In genomic region chr15:32715276-32715675, GRCh38 we compare ENCODE assay signal across 18 cellular contexts. TPM values are rescaled to one million over a fixed set of nuclear protein-coding genes. Genes with fewer than 3 reads are reported as not detected.
DNase-seq lines count a peak whose midpoint lies in the region; ATAC-seq, FAIRE-seq and TF ChIP-seq lines count a peak whose summit lies in the region.
"Had no signal": no experiment of that assay in that cellular context is flagged by ENCODE, and none has a peak within 500 bp of the region (broad histone marks: within the 10 kb centered on the region; RNA-seq: fewer than 3 reads in every experiment).

No MANE protein-coding gene starts in this region.

- H3K4me1 Mint-ChIP-seq in type B pancreatic cell (ENCODE audit: unreplicated experiment): peaks cover 15% of the 10 kb centered on the region

- no peak for FAIRE-seq in bronchial epithelial cell (lab: Jason Lieb, UNC)
- FAIRE-seq: urothelium cell line had no signal

- peaks cover 43% of the 10 kb centered on the region for H3K27me3 ChIP-seq in bronchial epithelial cell (ENCODE audit: control insufficient read depth, insufficient read depth, low read length)
- peaks cover 0 to 4% of the 10 kb centered on the region in 2 donors for H3K27me3 ChIP-seq in stomach smooth muscle (ENCODE audit: control insufficient read depth in 1 of 2, insufficient read depth in 2 of 2, low read length in 2 of 2)

- H3K4me1 ChIP-seq in stomach smooth muscle (ENCODE audit: control insufficient read depth, insufficient read depth, low read length): peaks cover 19% of the 10 kb centered on the region

- peaks cover 87% of the 10 kb centered on the region for H3K27me3 Mint-ChIP-seq in type B pancreatic cell

- H3K9me3 Mint-ChIP-seq in type B pancreatic cell: no peaks in the 10 kb centered on the region
- H3K9me3 Mint-ChIP-seq: naive B cell; T-helper 1 cell treated with Interleukin-12 subunit alpha and Interleukin-12 subunit beta and Interleukin-4 antibody, amounts not matched to agents 30 μg/mL and 1 μg/mL, for 36 hours had no signal

- TF ChIP-seq CTCF in bronchial epithelial cell (IDR thresholded peaks at IDR 0.05; ENCODE audit: insufficient read depth, low read length, severe bottlenecking): no peak
- no peak for TF ChIP-seq CTCF in type B pancreatic cell (conservative IDR thresholded peaks at IDR 0.05)

- no peak overlapping the region for H3K9ac ChIP-seq in stomach smooth muscle (ENCODE audit: low read length in 2 of 2)

- H3K36me3 Mint-ChIP-seq in type B pancreatic cell: no peaks in the 10 kb centered on the region
- H3K36me3 Mint-ChIP-seq: CD4-positive, CD25-positive, alpha-beta regulatory T cell had no signal

- H3K27ac Mint-ChIP-seq in type B pancreatic cell: no peak overlapping the region
- H3K27ac Mint-ChIP-seq: CD4-positive, CD25-positive, alpha-beta regulatory T cell; T-helper 1 cell treated with Interleukin-12 subunit alpha and Interleukin-12 subunit beta and Interleukin-4 antibody, amounts not matched to agents 30 μg/mL and 1 μg/mL, for 36 hours had no signal

- ATAC-seq in GM18868 (IDR thresholded peaks at IDR 0.05; ENCODE audit: unreplicated experiment): peak; percentile 60
- peak; percentile 70 for ATAC-seq in HG02973 (IDR thresholded peaks at IDR 0.05; ENCODE audit: unreplicated experiment)
- no peak for ATAC-seq in HG03520 (IDR thresholded peaks at IDR 0.05; ENCODE audit: unreplicated experiment)
- ATAC-seq: left ventricle myocardium superior had no signal

- peak overlapping the region; percentile 31 for H3K27ac ChIP-seq in stomach smooth muscle (ENCODE audit: low read length)

- H3K9me3 ChIP-seq in stomach smooth muscle (ENCODE audit: control insufficient read depth in 2 of 2, low read length in 2 of 2): no peaks in the 10 kb centered on the region

- H3K4me3 ChIP-seq in bronchial epithelial cell (ENCODE audit: low read depth, low read length): no peak overlapping the region
- H3K4me3 ChIP-seq in stomach smooth muscle (ENCODE audit: low read length in 2 of 2): no peak overlapping the region

- DNase-seq in bronchial epithelial cell (ENCODE audit: low read depth): peak; percentile 50
- DNase-seq in type B pancreatic cell (ENCODE audit: extremely low spot score, unreplicated experiment): no peak
- no peak for DNase-seq in stimulated activated naive CD4-positive, alpha-beta T cell (lab: John Stamatoyannopoulos, UW)
- DNase-seq: activated CD4-positive, alpha-beta T cell treated with anti-CD3 and anti-CD28 coated beads for 1 hour; CD4-positive, CD25-positive, alpha-beta regulatory T cell; hypothalamus; KG1; left ventricle myocardium superior; naive B cell; NCI-H146; NCI-H510A; stimulated activated CD4-positive, alpha-beta T cell treated with anti-CD3 and anti-CD28 coated beads, Interleukin-2, amount 100 ng/mL, for 24 hours had no signal

- H3K36me3 ChIP-seq in bronchial epithelial cell (ENCODE audit: control insufficient read depth, insufficient read depth, low read length): no peaks in the 10 kb centered on the region
- no peaks in the 10 kb centered on the region for H3K36me3 ChIP-seq in stomach smooth muscle (ENCODE audit: control insufficient read depth in 2 of 2, insufficient read depth in 2 of 2, low read length in 2 of 2)

- no peak overlapping the region for H3K4me3 Mint-ChIP-seq in type B pancreatic cell
- H3K4me3 Mint-ChIP-seq: CD4-positive, CD25-positive, alpha-beta regulatory T cell; T-helper 1 cell treated with Interleukin-12 subunit alpha and Interleukin-12 subunit beta and Interleukin-4 antibody, amounts not matched to agents 30 μg/mL and 1 μg/mL, for 36 hours had no signal

RNA-seq across cellular contexts. Expression of gene GREM1, which starts 2.5 kb away (rescaled TPM):
- total RNA-seq in bronchial epithelial cell (0.13 and 3.7 TPM in 2 replicates), type B pancreatic cell (ENCODE audit: low replicate concordance) (2.5 and 56.6 TPM in 2 replicates)
- total RNA-seq: CD4-positive, CD25-positive, alpha-beta regulatory T cell had no signal
